8 cellular contexts compared by ENCODE assay signal in the genomic region with DNA sequence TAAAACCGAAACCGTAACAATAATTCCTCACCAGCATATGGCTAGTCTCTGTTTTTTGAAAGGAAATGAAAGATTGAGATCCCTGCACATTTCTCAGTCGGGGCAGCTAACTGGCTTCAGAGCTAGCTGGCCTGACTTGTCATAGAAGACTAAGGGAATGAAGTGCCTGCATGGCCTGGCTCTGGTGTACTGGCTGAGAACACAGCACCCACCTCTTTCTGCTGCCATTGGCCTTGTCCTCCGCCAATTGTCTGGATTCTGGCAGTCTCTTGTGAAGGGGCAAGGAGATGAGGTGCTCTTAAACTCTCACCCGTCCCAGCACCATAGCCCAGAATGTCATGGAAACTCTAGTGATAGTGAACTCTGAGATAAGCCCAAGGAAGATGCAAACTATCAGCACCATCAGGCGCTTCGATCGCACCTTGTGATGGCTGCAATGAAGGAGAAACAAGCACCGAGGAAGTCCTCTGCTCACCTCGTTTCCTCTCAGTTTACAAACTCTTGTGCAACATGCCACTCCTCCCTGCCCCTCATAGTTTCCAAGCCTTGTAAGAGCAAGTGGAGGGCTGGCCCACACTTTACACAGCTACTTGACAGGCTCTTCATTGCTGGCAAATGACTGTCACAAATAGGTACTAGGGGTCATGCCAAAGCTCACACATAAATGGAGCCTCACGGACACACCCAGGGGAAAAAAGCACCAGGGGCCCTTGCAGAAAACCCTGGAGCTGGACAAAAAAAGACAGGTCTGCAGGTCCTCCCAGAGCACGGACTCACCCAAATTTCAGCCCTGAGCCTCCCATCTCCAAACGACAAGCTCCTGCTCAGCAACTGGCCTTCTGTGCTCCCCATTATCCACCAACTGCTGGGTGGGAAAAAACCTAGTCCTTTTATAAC. TPM values are rescaled to one million over a fixed set of nuclear protein-coding genes. Genes with fewer than 3 reads are reported as not detected.
DNase-seq lines count a peak whose midpoint lies in the region; ATAC-seq and TF ChIP-seq lines count a peak whose summit lies in the region.

No MANE protein-coding gene starts in this region.

- H3K4me1 ChIP-seq in SJCRH30 (peaks cover 5% of the 10 kb centered on the region; the same call in 1 of the 2 replicates), upper lobe of right lung (peaks cover 18% of the 10 kb centered on the region)
- peaks cover 15 to 26% of the 10 kb centered on the region in 2 donors for H3K4me1 ChIP-seq in naive thymus-derived CD4-positive, alpha-beta T cell (ENCODE audit: control insufficient read depth in 2 of 2, insufficient read depth in 2 of 2, low read length in 2 of 2)

- DNase-seq in GM12865 (ENCODE audit: low read depth) = peak; percentile 65
- DNase-seq in SJCRH30 = no peak
- DNase-seq in cardiac fibroblast (ENCODE audit: low read depth in 2 of 2) = peak in 1 of 2 donors; percentile 14
- DNase-seq in naive thymus-derived CD4-positive, alpha-beta T cell = peak in 6 of 9 donors; percentile 8 to 34 (median 20)
- peak; percentile 69 for DNase-seq in upper lobe of right lung

- H3K4me3 Mint-ChIP-seq in naive thymus-derived CD4-positive, alpha-beta T cell = peak overlapping the region; percentile 89 to 99 (median 98)

- peak overlapping the region; percentile 69 for H3K4me3 ChIP-seq in GM12865 (ENCODE audit: low read depth, low read length)
- H3K4me3 ChIP-seq in SJCRH30 = peak overlapping the region; percentile 84
- H3K4me3 ChIP-seq in cardiac fibroblast (replicated peaks in 1 of 2; ENCODE audit: low read depth in 2 of 2, low read length in 2 of 2) = peak overlapping the region; percentile 65 to 68
- H3K4me3 ChIP-seq in naive thymus-derived CD4-positive, alpha-beta T cell (ENCODE audit: low read length) = peak overlapping the region; percentile 67
- H3K4me3 ChIP-seq in upper lobe of right lung = peak overlapping the region; percentile 93

- CTCF ChIA-PET in naive thymus-derived CD4-positive, alpha-beta T cell (lab: Charles Lee) = interaction anchor here (1.7 kb wide), 1 partner anchor 60 kb away, joined by 14 read pairs; the partner anchor contains the start of gene SF3A3

- H3K36me3 ChIP-seq in SJCRH30 (no peaks in the 10 kb centered on the region), upper lobe of right lung (peaks cover 8% of the 10 kb centered on the region)
- peaks cover 0 to 4% (median 0%) of the 10 kb centered on the region in 3 experiments for H3K36me3 ChIP-seq in naive thymus-derived CD4-positive, alpha-beta T cell (ENCODE audit: control insufficient read depth in 2 of 3, insufficient read depth in 3 of 3, low read length in 3 of 3)

- no peaks in the 10 kb centered on the region for H3K27me3 ChIP-seq in SJCRH30
- no peaks in the 10 kb centered on the region for H3K27me3 ChIP-seq in naive thymus-derived CD4-positive, alpha-beta T cell (ENCODE audit: control insufficient read depth in 2 of 2, insufficient read depth in 2 of 2, low read length in 2 of 2)
- no peaks in the 10 kb centered on the region for H3K27me3 ChIP-seq in upper lobe of right lung

- no peak for TF ChIP-seq CTCF in GM12865 (IDR thresholded peaks at IDR 0.05; ENCODE audit: insufficient read depth, low read depth, low read length, missing control alignments)
- TF ChIP-seq CTCF in cardiac fibroblast (IDR thresholded peaks at IDR 0.05; ENCODE audit: low read depth, low read length) = no peak
- TF ChIP-seq CTCF in upper lobe of right lung (IDR thresholded peaks at IDR 0.05) = no peak

- H3K27ac ChIP-seq in SJCRH30 = no peak overlapping the region
- H3K27ac ChIP-seq in naive thymus-derived CD4-positive, alpha-beta T cell (ENCODE audit: low read depth, low read length) = peak overlapping the region; percentile 79
- H3K27ac ChIP-seq in upper lobe of right lung = peak overlapping the region; percentile 73

- peak overlapping the region; percentile 46 to 92 (median 83) for H3K27ac Mint-ChIP-seq in naive thymus-derived CD4-positive, alpha-beta T cell

- peaks cover 0 to 9% (median 2%) of the 10 kb centered on the region in 5 donors for H3K36me3 Mint-ChIP-seq in naive thymus-derived CD4-positive, alpha-beta T cell

- no peaks in the 10 kb centered on the region for H3K9me3 ChIP-seq in SJCRH30 (replicated peaks)
- H3K9me3 ChIP-seq in naive thymus-derived CD4-positive, alpha-beta T cell (ENCODE audit: control insufficient read depth in 2 of 3, low read length in 3 of 3) = no peaks in the 10 kb centered on the region
- no peaks in the 10 kb centered on the region for H3K9me3 ChIP-seq in upper lobe of right lung

- peaks cover 28 to 63% (median 48%) of the 10 kb centered on the region in 7 donors for H3K4me1 Mint-ChIP-seq in naive thymus-derived CD4-positive, alpha-beta T cell

- POLR2A ChIA-PET in naive thymus-derived CD4-positive, alpha-beta T cell (lab: Charles Lee) = interaction anchor here (0.8 to 0.9 kb wide), 2 partner anchors 17 to 123 kb away, joined by 3 to 5 read pairs; partner anchors contain the start of genes C1orf122, INPP5B and YRDC

- peaks cover 0 to 2% (median 0%) of the 10 kb centered on the region in 5 donors for H3K27me3 Mint-ChIP-seq in naive thymus-derived CD4-positive, alpha-beta T cell

- ATAC-seq in naive thymus-derived CD4-positive, alpha-beta T cell = no peak
- peak; percentile 64 for ATAC-seq in upper lobe of right lung
- ATAC-seq in HG03196 (IDR thresholded peaks at IDR 0.05; ENCODE audit: unreplicated experiment) = no peak
- ATAC-seq in HG03469 (IDR thresholded peaks at IDR 0.05; ENCODE audit: unreplicated experiment) = no peak
- no peak for ATAC-seq in GM19328 (IDR thresholded peaks at IDR 0.05; ENCODE audit: unreplicated experiment)

- H3K9me3 Mint-ChIP-seq in naive thymus-derived CD4-positive, alpha-beta T cell = no peaks in the 10 kb centered on the region

- intact Hi-C loops in naive thymus-derived CD4-positive, alpha-beta T cell (cut with micrococcal nuclease) = loop anchor here (1.0 to 5.0 kb wide), 12 partner anchors 16 to 928 kb away; partner anchors contain the start of genes CDCA8 (in 2 of the 2), INPP5B (in 2 of the 2), MTF1 (in 2 of the 2) and UTP11 (in 2 of the 2)
- intact Hi-C loops in upper lobe of right lung (cut with DNase I) = no loop called here

RNA-seq across cellular contexts. Expression of gene INPP5B, which starts 16.4 kb away (rescaled TPM):
- 16.9 and 21.1 TPM in 2 replicates for total RNA-seq in SJCRH30 (2014; rRNA removed; shearing (Covaris generic))
- 10 to 100 TPM; 23.3 to 35.7 (median 30.6) TPM for total RNA-seq in naive thymus-derived CD4-positive, alpha-beta T cell
- 10 to 100 TPM; 14.1 to 23.9 TPM for polyA plus RNA-seq in naive thymus-derived CD4-positive, alpha-beta T cell
- 44.8 TPM for total RNA-seq in upper lobe of right lung

RNA-seq across cellular contexts. Expression of gene SF3A3, which starts 59.3 kb away (rescaled TPM):
- 187 and 190 TPM in 2 replicates for total RNA-seq in SJCRH30 (2014; rRNA removed; shearing (Covaris generic))
- 10 to 100 TPM; 43.2 to 90.4 (median 77.6) TPM for total RNA-seq in naive thymus-derived CD4-positive, alpha-beta T cell
- 100 to 1,000 TPM; 116 to 118 TPM for polyA plus RNA-seq in naive thymus-derived CD4-positive, alpha-beta T cell
- 48.7 TPM for total RNA-seq in upper lobe of right lung

Comparison
In these comparisons a context has a peak if more than half of its experiments do, and no peak if none do; other contexts are left out.
1. DNase-seq: peak in GM12865 (single experiment), naive thymus-derived CD4-positive, alpha-beta T cell (6 of 9) and upper lobe of right lung (single experiment); none in SJCRH30 (0 of 2).
2. Peak in every context shown above with its lines, with median percentiles within 50 percentile points of each other: H3K4me3 ChIP-seq.